ENCODE assay signal across 9 cellular contexts in genomic region chr2:201220102-201220570, GRCh38. TPM values are rescaled to one million over a fixed set of nuclear protein-coding genes. Genes with fewer than 3 reads are reported as not detected.
DNase-seq lines count a peak whose midpoint lies in the region; ATAC-seq and TF ChIP-seq lines count a peak whose summit lies in the region.
"Had no signal": no experiment of that assay in that cellular context is flagged by ENCODE, and none has a peak within 500 bp of the region (broad histone marks: within the 10 kb centered on the region; RNA-seq: fewer than 3 reads in every experiment).

No MANE protein-coding gene starts in this region.

- peaks cover 70% of the 10 kb centered on the region for H3K36me3 Mint-ChIP-seq in activated CD4-positive, alpha-beta T cell treated with anti-CD3 and anti-CD28 coated beads, Interleukin-2, amount 10 ng/mL, durations not matched to agents 7 days and 5 days (ENCODE audit: low read depth)
- H3K36me3 Mint-ChIP-seq in T-cell, result peaks cover 36% of the 10 kb centered on the region
- peaks cover 48% of the 10 kb centered on the region for H3K36me3 Mint-ChIP-seq in activated T-helper 2 cell treated with anti-CD3 and anti-CD28 coated beads, Interferon-gamma antibody, Interleukin-2, Interleukin-4, amounts not matched to agents 10 μg/mL and 5 μg/mL and 100 μg/mL, durations not matched to agents 14 hours and 24 hours and 36 hours (ENCODE audit: low read depth)

- H3K4me1 ChIP-seq in hepatocyte (ENCODE audit: insufficient read depth), result peaks cover 13% of the 10 kb centered on the region
- H3K4me1 ChIP-seq in subcutaneous abdominal adipose tissue (ENCODE audit: control insufficient read depth in 5 of 5, insufficient read depth in 5 of 5, low read length in 5 of 5), result peaks cover 0 to 26% (median 2%) of the 10 kb centered on the region in 5 donors
- H3K4me1 ChIP-seq in esophagus muscularis mucosa, result peaks cover 0 to 17% (median 9%) of the 10 kb centered on the region in 4 donors

- CTCF ChIA-PET in activated CD4-positive, alpha-beta T cell treated with anti-CD3 and anti-CD28 coated beads, Interleukin-2, amount 10 ng/mL, durations not matched to agents 7 days and 5 days (lab: Charles Lee), result interaction anchor here (0.7 to 6.3 kb wide), 8 partner anchors 10 to 43 kb away, joined by 3 to 72 read pairs (median 4); partner anchors contain the start of gene CASP10
- CTCF ChIA-PET in T-cell (lab: Charles Lee), result interaction anchor here (0.5 to 1.3 kb wide), 6 partner anchors 12 to 370 kb away, joined by 3 to 10 read pairs (median 4); no protein-coding TSS in a partner anchor

- H3K27me3 ChIP-seq in hepatocyte, result no peaks in the 10 kb centered on the region
- no peaks in the 10 kb centered on the region for H3K27me3 ChIP-seq in subcutaneous abdominal adipose tissue (ENCODE audit: control insufficient read depth in 5 of 5, insufficient read depth in 4 of 5, low read length in 5 of 5)
- H3K27me3 ChIP-seq in esophagus muscularis mucosa, result no peaks in the 10 kb centered on the region

- H3K4me3 ChIP-seq in hepatocyte (no peak overlapping the region), subcutaneous abdominal adipose tissue (ENCODE audit: low read depth in 1 of 5, low read length in 5 of 5) (no peak overlapping the region), esophagus muscularis mucosa (no peak overlapping the region)

- H3K9me2 ChIP-seq in hepatocyte (replicated peaks; ENCODE audit: insufficient read depth), result no peaks in the 10 kb centered on the region

- no peaks in the 10 kb centered on the region for H3K27me3 Mint-ChIP-seq in activated CD4-positive, alpha-beta T cell treated with anti-CD3 and anti-CD28 coated beads, Interleukin-2, amount 10 ng/mL, durations not matched to agents 7 days and 5 days
- no peaks in the 10 kb centered on the region for H3K27me3 Mint-ChIP-seq in T-cell
- no peaks in the 10 kb centered on the region for H3K27me3 Mint-ChIP-seq in activated T-helper 2 cell treated with anti-CD3 and anti-CD28 coated beads, Interferon-gamma antibody, Interleukin-2, Interleukin-4, amounts not matched to agents 10 μg/mL and 5 μg/mL and 100 μg/mL, durations not matched to agents 14 hours and 24 hours and 36 hours (ENCODE audit: low read depth)

- H3K79me2 ChIP-seq in hepatocyte, result no peaks in the 10 kb centered on the region

- H3K4me1 Mint-ChIP-seq in activated CD4-positive, alpha-beta T cell treated with anti-CD3 and anti-CD28 coated beads, Interleukin-2, amount 10 ng/mL, durations not matched to agents 7 days and 5 days, result peaks cover 54% of the 10 kb centered on the region
- peaks cover 43 to 57% (median 53%) of the 10 kb centered on the region in 3 donors for H3K4me1 Mint-ChIP-seq in T-cell
- peaks cover 34% of the 10 kb centered on the region for H3K4me1 Mint-ChIP-seq in activated T-helper 2 cell treated with anti-CD3 and anti-CD28 coated beads, Interferon-gamma antibody, Interleukin-2, Interleukin-4, amounts not matched to agents 10 μg/mL and 5 μg/mL and 100 μg/mL, durations not matched to agents 14 hours and 24 hours and 36 hours (ENCODE audit: low read depth)

- no peak overlapping the region for H3K9ac ChIP-seq in subcutaneous abdominal adipose tissue (ENCODE audit: low read length in 5 of 5)

- ATAC-seq in T-cell (replicated peaks in 1 of 4), result peak in 3 of 4 experiments; percentile 23 to 45 (median 29)

- TF ChIP-seq CTCF in hepatocyte (IDR thresholded peaks at IDR 0.05; ENCODE audit: poor library complexity), result no peak
- no peak for TF ChIP-seq CTCF in esophagus muscularis mucosa (IDR thresholded peaks at IDR 0.05)

- no peaks in the 10 kb centered on the region for H3K36me3 ChIP-seq in hepatocyte (replicated peaks; ENCODE audit: insufficient read depth, low read depth)
- peaks cover 3 to 27% (median 15%) of the 10 kb centered on the region in 5 donors for H3K36me3 ChIP-seq in subcutaneous abdominal adipose tissue (ENCODE audit: control insufficient read depth in 5 of 5, insufficient read depth in 5 of 5, low read length in 5 of 5)
- peaks cover 0 to 24% (median 5%) of the 10 kb centered on the region in 4 donors for H3K36me3 ChIP-seq in esophagus muscularis mucosa

- H2AFZ ChIP-seq in hepatocyte, result no peak overlapping the region

- H3K9me3 Mint-ChIP-seq in activated CD4-positive, alpha-beta T cell treated with anti-CD3 and anti-CD28 coated beads, Interleukin-2, amount 10 ng/mL, durations not matched to agents 7 days and 5 days, result no peaks in the 10 kb centered on the region
- no peaks in the 10 kb centered on the region for H3K9me3 Mint-ChIP-seq in T-cell
- H3K9me3 Mint-ChIP-seq in activated T-helper 2 cell treated with anti-CD3 and anti-CD28 coated beads, Interferon-gamma antibody, Interleukin-2, Interleukin-4, amounts not matched to agents 10 μg/mL and 5 μg/mL and 100 μg/mL, durations not matched to agents 14 hours and 24 hours and 36 hours, result no peaks in the 10 kb centered on the region

- H3K4me3 Mint-ChIP-seq in activated CD4-positive, alpha-beta T cell treated with anti-CD3 and anti-CD28 coated beads, Interleukin-2, amount 10 ng/mL, durations not matched to agents 7 days and 5 days, result no peak overlapping the region
- H3K4me3 Mint-ChIP-seq in T-cell, result peak overlapping the region in 1 of 3 donors; percentile 36
- no peak overlapping the region for H3K4me3 Mint-ChIP-seq in activated T-helper 2 cell treated with anti-CD3 and anti-CD28 coated beads, Interferon-gamma antibody, Interleukin-2, Interleukin-4, amounts not matched to agents 10 μg/mL and 5 μg/mL and 100 μg/mL, durations not matched to agents 14 hours and 24 hours and 36 hours (ENCODE audit: low read depth)

- H3K9me3 ChIP-seq in hepatocyte (ENCODE audit: low read depth), result no peaks in the 10 kb centered on the region
- no peaks in the 10 kb centered on the region for H3K9me3 ChIP-seq in subcutaneous abdominal adipose tissue (ENCODE audit: control insufficient read depth in 5 of 5, low read length in 5 of 5)
- no peaks in the 10 kb centered on the region for H3K9me3 ChIP-seq in esophagus muscularis mucosa

- WGBS in hepatocyte (ENCODE audit: low lambda C conversion rate, missing lambda C conversion rate), result 22% methylated on average over 4 of the region's 4 CpGs
- WGBS in esophagus muscularis mucosa, result 53% methylated on average over 4 of the region's 4 CpGs

- H4K20me1 ChIP-seq in hepatocyte (ENCODE audit: insufficient read depth, poor library complexity, severe bottlenecking), result no peaks in the 10 kb centered on the region

- no peak for TF ChIP-seq POLR2A in esophagus muscularis mucosa (IDR thresholded peaks at IDR 0.05; ENCODE audit: low read depth)

- H3K27ac ChIP-seq in hepatocyte (peak overlapping the region; percentile 18), subcutaneous abdominal adipose tissue (ENCODE audit: low read depth, low read length) (peak overlapping the region; percentile 38), esophagus muscularis mucosa (replicated peaks in 1 of 4) (no peak overlapping the region)

- peak overlapping the region; percentile 54 for H3K27ac Mint-ChIP-seq in activated CD4-positive, alpha-beta T cell treated with anti-CD3 and anti-CD28 coated beads, Interleukin-2, amount 10 ng/mL, durations not matched to agents 7 days and 5 days
- H3K27ac Mint-ChIP-seq in T-cell, result peak overlapping the region; percentile 80 to 83
- H3K27ac Mint-ChIP-seq in activated T-helper 2 cell treated with anti-CD3 and anti-CD28 coated beads, Interferon-gamma antibody, Interleukin-2, Interleukin-4, amounts not matched to agents 10 μg/mL and 5 μg/mL and 100 μg/mL, durations not matched to agents 14 hours and 24 hours and 36 hours, result no peak overlapping the region

- intact Hi-C loops in activated T-helper 2 cell treated with anti-CD3 and anti-CD28 coated beads, Interferon-gamma antibody, Interleukin-2, Interleukin-4, amounts not matched to agents 10 μg/mL and 5 μg/mL and 100 μg/mL, durations not matched to agents 14 hours and 24 hours and 36 hours (cut with micrococcal nuclease), result no loop called here
- intact Hi-C loops in esophagus muscularis mucosa (cut with DNase I), result no loop called here

- DNase-seq in activated CD4-positive, alpha-beta T cell treated with anti-CD3 and anti-CD28 coated beads, Interleukin-2, amount 10 ng/mL, durations not matched to agents 7 days and 5 days, result no peak
- DNase-seq in activated CD4-positive, alpha-beta T cell treated with anti-CD3 and anti-CD28 coated beads for 1 hour, result no peak
- DNase-seq in T-cell (peak in 5 of 34 experiments; percentile 11 to 27 (median 18)), hepatocyte (ENCODE audit: low spot score) (peak; percentile 41), NCI-H774 (lab: John Stamatoyannopoulos, UW) (no peak), esophagus muscularis mucosa (ENCODE audit: extremely low spot score) (no peak)
- no peak for DNase-seq in activated T-helper 2 cell treated with anti-CD3 and anti-CD28 coated beads, Interferon-gamma antibody, Interleukin-2, Interleukin-4, amounts not matched to agents 10 μg/mL and 5 μg/mL and 100 μg/mL, durations not matched to agents 14 hours and 24 hours and 36 hours (ENCODE audit: low spot score)
- DNase-seq: NCI-H2171 had no signal

- TF ChIP-seq EP300 in esophagus muscularis mucosa (IDR thresholded peaks at IDR 0.05), result no peak

- POLR2A ChIA-PET in activated CD4-positive, alpha-beta T cell treated with anti-CD3 and anti-CD28 coated beads, Interleukin-2, amount 10 ng/mL, durations not matched to agents 7 days and 5 days (lab: Charles Lee), result interaction anchor here (0.8 kb wide), 1 partner anchor 13 kb away, joined by 5 read pairs; no protein-coding TSS in a partner anchor
- POLR2A ChIA-PET in T-cell (lab: Charles Lee), result interaction anchor here in 1 of 2 donors (0.6 kb wide), 1 partner anchor 610 kb away, joined by 4 read pairs; no protein-coding TSS in a partner anchor

- H3K4me2 ChIP-seq in hepatocyte, result peak overlapping the region; percentile 47

RNA-seq across cellular contexts. Expression of gene CASP10, which starts 37.2 kb away (rescaled TPM):
- total RNA-seq in activated CD4-positive, alpha-beta T cell treated with anti-CD3 and anti-CD28 coated beads, Interleukin-2, amount 10 ng/mL, durations not matched to agents 7 days and 5 days, result 10 to 100 TPM; 45.0 to 49.6 TPM
- total RNA-seq in T-cell (10 to 100 TPM; 23.3 to 46.4 (median 29.2) TPM), hepatocyte (7.2 and 11.0 TPM in 2 replicates), esophagus muscularis mucosa (1 to 10 TPM; 2.2 to 7.3 (median 4.3) TPM)
- polyA plus RNA-seq in hepatocyte, result 1.6 and 2.0 TPM in 2 replicates
- total RNA-seq in activated T-helper 2 cell treated with anti-CD3 and anti-CD28 coated beads, Interferon-gamma antibody, Interleukin-2, Interleukin-4, amounts not matched to agents 10 μg/mL and 5 μg/mL and 100 μg/mL, durations not matched to agents 14 hours and 24 hours and 36 hours, result 14.3 and 17.3 TPM in 2 replicates

RNA-seq across cellular contexts. Expression of gene CASP8, which starts 40.2 kb away (rescaled TPM):
- 10 to 100 TPM; 73.6 to 77.7 TPM for total RNA-seq in activated CD4-positive, alpha-beta T cell treated with anti-CD3 and anti-CD28 coated beads, Interleukin-2, amount 10 ng/mL, durations not matched to agents 7 days and 5 days
- 100 to 1,000 TPM; 116 to 306 (median 255) TPM for total RNA-seq in T-cell
- total RNA-seq in hepatocyte, result 24.4 and 27.7 TPM in 2 replicates
- polyA plus RNA-seq in hepatocyte, result 14.6 and 17.1 TPM in 2 replicates
- 43.5 and 44.1 TPM in 2 replicates for total RNA-seq in activated T-helper 2 cell treated with anti-CD3 and anti-CD28 coated beads, Interferon-gamma antibody, Interleukin-2, Interleukin-4, amounts not matched to agents 10 μg/mL and 5 μg/mL and 100 μg/mL, durations not matched to agents 14 hours and 24 hours and 36 hours
- total RNA-seq in esophagus muscularis mucosa, result 10 to 100 TPM in 1 of 4 donors, 1 to 10 TPM in 3; 4.9 to 17.9 (median 5.3) TPM

Comparison
In these comparisons a context has a peak if more than half of its experiments do, and no peak if none do; other contexts are left out.
1. H3K27ac ChIP-seq: peak in hepatocyte (single experiment) and subcutaneous abdominal adipose tissue (single experiment); none in esophagus muscularis mucosa (0 of 4).